8 cellular contexts compared by ENCODE assay signal in genomic region chr14:77862154-77862783, GRCh38.
A peak's percentile ranks its signal among the peaks of the same experiment; 100 is the strongest.
DNase-seq lines count a peak whose midpoint lies in the region; ATAC-seq and TF ChIP-seq lines count a peak whose summit lies in the region.

No MANE protein-coding gene starts in this region.

- TF ChIP-seq CTCF in chondrocyte (IDR thresholded peaks at IDR 0.05): peak; percentile 97

- peaks cover 4% of the 10 kb centered on the region; the same call in 1 of the 2 replicates for H3K4me1 ChIP-seq in GM23248 (ENCODE audit: insufficient read depth)

- no peaks in the 10 kb centered on the region for H3K27me3 ChIP-seq in GM23248 (replicated peaks; ENCODE audit: insufficient read depth)

- no peaks in the 10 kb centered on the region for H3K27me3 Mint-ChIP-seq in chondrocyte (ENCODE audit: low read depth)

- H2AFZ ChIP-seq in GM23248: no peak overlapping the region

- H3K79me2 ChIP-seq in GM23248 (ENCODE audit: insufficient read depth): no peaks in the 10 kb centered on the region

- peaks cover 3% of the 10 kb centered on the region for H3K9me3 Mint-ChIP-seq in chondrocyte (ENCODE audit: low read depth)

- 41 to 44% methylated on average over 11 of the region's 11 CpGs for WGBS in GM23248 (ENCODE audit: low coverage in 1 of 2, low lambda C conversion rate in 2 of 2, missing lambda C conversion rate in 2 of 2), 2 experiments

- no peak for ATAC-seq in HG03135 (IDR thresholded peaks at IDR 0.05; ENCODE audit: unreplicated experiment)

- H3K9me3 ChIP-seq in GM23248 (ENCODE audit: low read depth): no peaks in the 10 kb centered on the region

- no peaks in the 10 kb centered on the region for H3F3A ChIP-seq in GM23248 (ENCODE audit: insufficient read depth)

- H3K27ac ChIP-seq in GM23248: no peak overlapping the region

- H4K20me1 ChIP-seq in GM23248 (ENCODE audit: insufficient read depth): no peaks in the 10 kb centered on the region; the same call in 1 of the 2 replicates

- H3K4me3 ChIP-seq in GM23248: no peak overlapping the region

- H3K4me3 Mint-ChIP-seq in chondrocyte (ENCODE audit: unreplicated experiment): no peak overlapping the region

- DNase-seq in GM03348 (ENCODE audit: low spot score): peak; percentile 85
- peak; percentile 51 for DNase-seq in GM23248
- peak; percentile 73 for DNase-seq in NAMALWA (ENCODE audit: low spot score)
- peak; percentile 86 for DNase-seq in activated CD4-positive, alpha-beta T cell treated with anti-CD3 and anti-CD28 coated beads for 48 hours
- no peak for DNase-seq in chondrocyte (ENCODE audit: low spot score)
- peak; percentile 81 for DNase-seq in left kidney (ENCODE audit: low read depth, low spot score)
- peak; percentile 79 to 80 for DNase-seq in stimulated activated CD4-positive, alpha-beta T cell treated with anti-CD3 and anti-CD28 coated beads, Interleukin-2, amount 100 ng/mL, for 48 hours

- in situ Hi-C loops in GM23248 (cut with MboI): loop anchor here (25.0 kb wide), 1 partner anchor 725 kb away; no protein-coding TSS in a partner anchor

- no peaks in the 10 kb centered on the region; the same call in 1 of the 2 replicates for H3K36me3 ChIP-seq in GM23248 (ENCODE audit: low read depth)

- H3K27ac Mint-ChIP-seq in chondrocyte (ENCODE audit: unreplicated experiment): no peak overlapping the region

- no peaks in the 10 kb centered on the region for H3K36me3 Mint-ChIP-seq in chondrocyte (ENCODE audit: low read depth)

- no peak overlapping the region for H3K9ac ChIP-seq in GM23248

- H3K9me2 ChIP-seq in GM23248 (ENCODE audit: insufficient read depth): no peaks in the 10 kb centered on the region

- H3K4me1 Mint-ChIP-seq in chondrocyte (ENCODE audit: low read depth): no peaks in the 10 kb centered on the region

- H3K4me2 ChIP-seq in GM23248 (ENCODE audit: unreplicated experiment): no peak overlapping the region
